In genomic region chr17:73007447-73007846, GRCh38 we compare ENCODE assay signal across 1 cellular context.
TF ChIP-seq lines count a peak whose summit lies in the region.

No MANE protein-coding gene starts in this region.

TF ChIP-seq in H1, 55 proteins besides CTCF, POLR2A, EP300 and RAD21:
- TF ChIP-seq CBX5 (IDR thresholded peaks at IDR 0.05; ENCODE audit: low read depth, low read length) (no peak), SAP30 (IDR thresholded peaks at IDR 0.05; ENCODE audit: insufficient read depth, insufficient replicate concordance, low read length) (no peak)
TF ChIP-seq in H1: peak in this region for 0.
